ENCODE assay signal across 18 cellular contexts in genomic region chr5:74974451-74975089, GRCh38.
DNase-seq lines count a peak whose midpoint lies in the region; ATAC-seq and TF ChIP-seq lines count a peak whose summit lies in the region.
"Had no signal": no experiment of that assay in that cellular context is flagged by ENCODE, and none has a peak within 500 bp of the region (broad histone marks: within the 10 kb centered on the region; RNA-seq: fewer than 3 reads in every experiment).

No MANE protein-coding gene starts in this region.

- peaks cover 0 to 13% (median 4%) of the 10 kb centered on the region in 6 donors for H3K4me1 ChIP-seq in spleen
- H3K4me1 ChIP-seq: upper lobe of right lung had no signal

- DNase-seq in activated T-cell treated with anti-CD3 and anti-CD28 coated beads, Interleukin-2, amount 50 U/mL, for 1 hour = peak; percentile 22
- DNase-seq in activated T-cell treated with anti-CD3 and anti-CD28 coated beads for 4 hours (no peak), T-helper 17 cell (no peak), spleen (no peak), ecto neural progenitor cell (ENCODE audit: low spot score) (no peak), caudate nucleus (lab: John Stamatoyannopoulos, UW) (no peak)
- DNase-seq in activated naive CD8-positive, alpha-beta T cell treated with anti-CD3 and anti-CD28 coated beads, Interleukin-2, amount 10 ng/mL, durations not matched to agents 7 days and 5 days = no peak
- DNase-seq: H9; KBM-7; NCI-H2029 treated with DMSO at 0.1 percent for 48 hours; NCI-H524 treated with DMSO at 0.1 percent for 48 hours; SHP77 treated with DMSO at 0.1 percent for 48 hours; stimulated activated naive CD4-positive, alpha-beta T cell treated with Interleukin-2 at 50 U/mL for 16 hours; upper lobe of right lung had no signal

- POLR2A ChIA-PET in activated naive CD8-positive, alpha-beta T cell treated with anti-CD3 and anti-CD28 coated beads, Interleukin-2, amount 10 ng/mL, durations not matched to agents 7 days and 5 days (lab: Charles Lee) = no interaction called here

- H3K9me3 Mint-ChIP-seq in activated naive CD8-positive, alpha-beta T cell treated with anti-CD3 and anti-CD28 coated beads, Interleukin-2, amount 10 ng/mL, durations not matched to agents 7 days and 5 days = peaks cover 10% of the 10 kb centered on the region

- TF ChIP-seq POLR2A in spleen (IDR thresholded peaks at IDR 0.05) = no peak

- H3K27ac ChIP-seq in spleen = peak overlapping the region in 6 of 8 donors; percentile 48 to 85 (median 58)
- no peak overlapping the region for H3K27ac ChIP-seq in caudate nucleus (ENCODE audit: low read depth, low read length)
- H3K27ac ChIP-seq: upper lobe of right lung had no signal

- no peaks in the 10 kb centered on the region for H3K9me3 ChIP-seq in T-helper 17 cell (ENCODE audit: control insufficient read depth, low read length, poor library complexity, severe bottlenecking)
- H3K9me3 ChIP-seq in spleen = peaks cover 0 to 18% (median 5%) of the 10 kb centered on the region in 8 donors
- H3K9me3 ChIP-seq: upper lobe of right lung had no signal

- intact Hi-C loops in spleen (cut with DNase I; ENCODE audit: low total_unique reads) = no loop called here

- H3K4me3 ChIP-seq in spleen = no peak overlapping the region
- H3K4me3 ChIP-seq: skin epidermis, upper lobe of right lung had no signal

- no peak for TF ChIP-seq CTCF in spleen (IDR thresholded peaks at IDR 0.05 in 8 of 11, conservative IDR thresholded peaks at IDR 0.05 in 3 of 11)

- peaks cover 8% of the 10 kb centered on the region for H3K4me1 Mint-ChIP-seq in T-helper 17 cell
- H3K4me1 Mint-ChIP-seq in activated naive CD8-positive, alpha-beta T cell treated with anti-CD3 and anti-CD28 coated beads, Interleukin-2, amount 10 ng/mL, durations not matched to agents 7 days and 5 days = peaks cover 15% of the 10 kb centered on the region
- H3K4me1 Mint-ChIP-seq: nephron had no signal

- H3K36me3 ChIP-seq in spleen = no peaks in the 10 kb centered on the region
- H3K36me3 ChIP-seq: upper lobe of right lung had no signal

- H3K27me3 Mint-ChIP-seq in T-helper 17 cell = no peaks in the 10 kb centered on the region
- peaks cover 4% of the 10 kb centered on the region for H3K27me3 Mint-ChIP-seq in activated naive CD8-positive, alpha-beta T cell treated with anti-CD3 and anti-CD28 coated beads, Interleukin-2, amount 10 ng/mL, durations not matched to agents 7 days and 5 days
- H3K27me3 Mint-ChIP-seq: progenitor cell of endocrine pancreas had no signal

- 37 to 51% (median 43%) methylated on average over 4 of the region's 4 CpGs for WGBS in spleen, 5 donors

- no peak overlapping the region for H3K4me3 Mint-ChIP-seq in T-helper 17 cell
- H3K4me3 Mint-ChIP-seq in activated naive CD8-positive, alpha-beta T cell treated with anti-CD3 and anti-CD28 coated beads, Interleukin-2, amount 10 ng/mL, durations not matched to agents 7 days and 5 days = peak overlapping the region; percentile 36
- H3K4me3 Mint-ChIP-seq: H9, nephron had no signal

- ATAC-seq in T-helper 17 cell (peak; percentile 53), GM18498 (IDR thresholded peaks at IDR 0.05; ENCODE audit: unreplicated experiment) (no peak)
- peak; percentile 83 for ATAC-seq in activated naive CD8-positive, alpha-beta T cell treated with anti-CD3 and anti-CD28 coated beads, Interleukin-2, amount 10 ng/mL, durations not matched to agents 7 days and 5 days (ENCODE audit: low read depth)
- ATAC-seq: upper lobe of right lung had no signal

- H3K27me3 ChIP-seq in spleen (replicated peaks in 1 of 7) = no peaks in the 10 kb centered on the region
- H3K27me3 ChIP-seq: upper lobe of right lung had no signal

- H3K27ac Mint-ChIP-seq in T-helper 17 cell = peak overlapping the region; percentile 21
- H3K27ac Mint-ChIP-seq in activated naive CD8-positive, alpha-beta T cell treated with anti-CD3 and anti-CD28 coated beads, Interleukin-2, amount 10 ng/mL, durations not matched to agents 7 days and 5 days = peak overlapping the region; percentile 86
- H3K27ac Mint-ChIP-seq: nephron, progenitor cell of endocrine pancreas had no signal

- peaks cover 2% of the 10 kb centered on the region for H3K36me3 Mint-ChIP-seq in T-helper 17 cell (ENCODE audit: low read depth)
- H3K36me3 Mint-ChIP-seq in activated naive CD8-positive, alpha-beta T cell treated with anti-CD3 and anti-CD28 coated beads, Interleukin-2, amount 10 ng/mL, durations not matched to agents 7 days and 5 days = peaks cover 7% of the 10 kb centered on the region
